Comparison of ENCODE assay signal across 1 cellular context in genomic region chr7:92528188-92528957, GRCh38.
TF ChIP-seq lines count a peak whose summit lies in the region.

Gene PEX1 (minus strand): TSS chr7:92528520. CDS start chr7:92528435, 85 bp downstream.
Gene RBM48 (plus strand): TSS chr7:92528795. CDS start chr7:92528814, 19 bp downstream.

TF ChIP-seq in K562, 482 proteins besides CTCF, POLR2A, EP300 and RAD21 (continued from another document and continues in another):
- TF ChIP-seq PBX2 (CRISPR knock-in tag; IDR thresholded peaks at IDR 0.05; ENCODE audit: low read depth) (no peak), PBX2 (tag; conservative IDR thresholded peaks at IDR 0.05; ENCODE audit: low read depth) (peak; percentile 71), MAX (CRISPR knock-in tag; IDR thresholded peaks at IDR 0.05) (peak; percentile 34; the same call in 1 of the 2 replicates), IRF2 (CRISPR knock-in tag; IDR thresholded peaks at IDR 0.05) (no peak), MTA1 (IDR thresholded peaks at IDR 0.05; ENCODE audit: borderline replicate concordance) (peak; percentile 37; the same call in 1 of the 2 replicates), TCF7L2 (IDR thresholded peaks at IDR 0.05; ENCODE audit: low read depth, low read length) (peak; percentile 52; the same call in 1 of the 2 replicates), ZNF12 (CRISPR knock-in tag; IDR thresholded peaks at IDR 0.05) (no peak), KAT7 (CRISPR knock-in tag; IDR thresholded peaks at IDR 0.05; ENCODE audit: borderline replicate concordance) (peak; percentile 54; the same call in 1 of the 2 replicates), XRCC5 (IDR thresholded peaks at IDR 0.05; ENCODE audit: low read depth, low read length) (peak; percentile 95), FOXM1 (IDR thresholded peaks at IDR 0.05; ENCODE audit: low read depth) (peak; percentile 85), FOXM1 (CRISPR knock-in tag; IDR thresholded peaks at IDR 0.05; ENCODE audit: low read depth) (peak; percentile 82; the same call in 1 of the 2 replicates), TRIM24 (IDR thresholded peaks at IDR 0.05) (no peak; a peak in 1 of 4 replicates), USF2 (CRISPR knock-in tag; IDR thresholded peaks at IDR 0.05) (peak; percentile 19; the same call in 1 of the 2 replicates), SETDB1 (IDR thresholded peaks at IDR 0.05; ENCODE audit: low read length) (peak; percentile 59), BRD9 (IDR thresholded peaks at IDR 0.05; ENCODE audit: low read depth, partially characterized antibody) (peak; percentile 22), ZNF124 (CRISPR knock-in tag; IDR thresholded peaks at IDR 0.05) (no peak), FOXA1 (IDR thresholded peaks at IDR 0.05; ENCODE audit: borderline replicate concordance) (no peak), POU5F1 (IDR thresholded peaks at IDR 0.05; ENCODE audit: borderline replicate concordance, low read depth, low read length, partially characterized antibody) (no peak), ARID4B (CRISPR knock-in tag; IDR thresholded peaks at IDR 0.05) (peak; percentile 84), U2AF2 (optimal IDR thresholded peaks at IDR 0.05; ENCODE audit: low read depth, low read length) (no peak), PTBP1 (IDR thresholded peaks at IDR 0.05; ENCODE audit: low read depth, low read length) (no peak), ZNF239 (CRISPR knock-in tag; IDR thresholded peaks at IDR 0.05) (no peak), MED1 (CRISPR knock-in tag; IDR thresholded peaks at IDR 0.05; ENCODE audit: borderline replicate concordance) (no peak), ZNF740 (CRISPR knock-in tag; IDR thresholded peaks at IDR 0.05) (no peak), ZNF740 (tag; IDR thresholded peaks at IDR 0.05) (no peak), ZNF354B (CRISPR knock-in tag; IDR thresholded peaks at IDR 0.05) (no peak), EHMT2 (IDR thresholded peaks at IDR 0.05) (no peak; the same call in 1 of the 2 replicates), CEBPB (tag; IDR thresholded peaks at IDR 0.05) (no peak), RBM15 (IDR thresholded peaks at IDR 0.05; ENCODE audit: insufficient read depth, low read length) (no peak), STAT5A (IDR thresholded peaks at IDR 0.05; ENCODE audit: borderline replicate concordance, low read length) (peak; percentile 48; the same call in 1 of the 2 replicates), KLF1 (tag; IDR thresholded peaks at IDR 0.05) (no peak), ATF6 (CRISPR knock-in tag; IDR thresholded peaks at IDR 0.05) (peak; percentile 82), GABPA (tag; conservative IDR thresholded peaks at IDR 0.05; ENCODE audit: low read depth) (peak; percentile 97), SAP30 (IDR thresholded peaks at IDR 0.05; ENCODE audit: borderline replicate concordance, insufficient read depth, low read depth, low read length, poor library complexity, severe bottlenecking) (peak; percentile 62), ZNF584 (CRISPR knock-in tag; IDR thresholded peaks at IDR 0.05; ENCODE audit: low read depth) (no peak), TEAD4 (IDR thresholded peaks at IDR 0.05; ENCODE audit: low read length) (peak; percentile 56; the same call in 1 of the 2 replicates), TEAD4 (CRISPR knock-in tag; IDR thresholded peaks at IDR 0.05; ENCODE audit: borderline replicate concordance) (0 out of 2 replicates have a peak, but pooled peaks have one; percentile 6), GATAD2B (IDR thresholded peaks at IDR 0.05; ENCODE audit: borderline replicate concordance) (no peak), ZNF3 (CRISPR knock-in tag; IDR thresholded peaks at IDR 0.05) (no peak), RFX7 (CRISPR knock-in tag; IDR thresholded peaks at IDR 0.05) (no peak), TRIM28 (IDR thresholded peaks at IDR 0.05) (peak; percentile 61; the same call in 1 of the 2 replicates), POLR2G (IDR thresholded peaks at IDR 0.05; ENCODE audit: low read depth, low read length) (peak; percentile 81), SRSF9 (IDR thresholded peaks at IDR 0.05; ENCODE audit: borderline replicate concordance, low read depth, low read length) (no peak), ARNT (IDR thresholded peaks at IDR 0.05) (peak; percentile 86 to 90), ZNF586 (CRISPR knock-in tag; conservative IDR thresholded peaks at IDR 0.05) (no peak), MTA3 (IDR thresholded peaks at IDR 0.05; ENCODE audit: borderline replicate concordance) (no peak; the same call in 1 of the 2 replicates), ETV1 (tag; conservative IDR thresholded peaks at IDR 0.05; ENCODE audit: low read depth) (peak; percentile 93), JUNB (CRISPR knock-in tag; conservative IDR thresholded peaks at IDR 0.05) (no peak), RUNX1 (IDR thresholded peaks at IDR 0.05; ENCODE audit: low read depth) (no peak; the same call in 1 of the 2 replicates), ZNF609 (CRISPR knock-in tag; IDR thresholded peaks at IDR 0.05; ENCODE audit: borderline replicate concordance) (0 out of 2 replicates have a peak, but pooled peaks have one; percentile 10), FOXP1 (CRISPR knock-in tag; IDR thresholded peaks at IDR 0.05) (no peak; the same call in 1 of the 2 replicates), ELF2 (CRISPR knock-in tag; IDR thresholded peaks at IDR 0.05) (peak; percentile 79; the same call in 1 of the 2 replicates), ARHGAP35 (IDR thresholded peaks at IDR 0.05; ENCODE audit: partially characterized antibody) (no peak), THAP7 (CRISPR knock-in tag; IDR thresholded peaks at IDR 0.05) (no peak), ESRRA (IDR thresholded peaks at IDR 0.05; ENCODE audit: borderline replicate concordance, low read depth) (no peak; the same call in 1 of the 2 replicates), PTTG1 (tag; IDR thresholded peaks at IDR 0.05; ENCODE audit: low read depth) (no peak)
